Comparison of ENCODE assay signal across 8 cellular contexts in genomic region chr17:32503251-32504165, GRCh38. TPM values are rescaled to one million over a fixed set of nuclear protein-coding genes. Genes with fewer than 3 reads are reported as not detected.
DNase-seq lines count a peak whose midpoint lies in the region; ATAC-seq and TF ChIP-seq lines count a peak whose summit lies in the region.

No MANE protein-coding gene starts in this region.

- no peaks in the 10 kb centered on the region for H3K36me3 Mint-ChIP-seq in activated CD4-positive, alpha-beta memory T cell treated with anti-CD3 and anti-CD28 coated beads, Interleukin-2, amount 10 ng/mL, durations not matched to agents 7 days and 5 days (ENCODE audit: low read depth)
- H3K36me3 Mint-ChIP-seq in naive thymus-derived CD4-positive, alpha-beta T cell, result peaks cover 0 to 6% (median 0%) of the 10 kb centered on the region in 5 donors
- peaks cover 44% of the 10 kb centered on the region for H3K36me3 Mint-ChIP-seq in Caco-2 (ENCODE audit: insufficient read depth, unreplicated experiment)

- TF ChIP-seq CTCF in Caco-2 (IDR thresholded peaks at IDR 0.05; ENCODE audit: insufficient read depth in 1 of 2, low read depth in 1 of 2, low read length in 1 of 2, severe bottlenecking in 1 of 2, unreplicated experiment in 1 of 2), result no peak

- peak overlapping the region; percentile 70 for H3K27ac ChIP-seq in naive thymus-derived CD4-positive, alpha-beta T cell (ENCODE audit: low read depth, low read length)

- no peaks in the 10 kb centered on the region for H3K27me3 Mint-ChIP-seq in activated CD4-positive, alpha-beta memory T cell treated with anti-CD3 and anti-CD28 coated beads, Interleukin-2, amount 10 ng/mL, durations not matched to agents 7 days and 5 days
- H3K27me3 Mint-ChIP-seq in naive thymus-derived CD4-positive, alpha-beta T cell, result no peaks in the 10 kb centered on the region
- H3K27me3 Mint-ChIP-seq in Caco-2 (ENCODE audit: insufficient read depth, unreplicated experiment), result no peaks in the 10 kb centered on the region

- peak; percentile 85 for ATAC-seq in GM18498 (IDR thresholded peaks at IDR 0.05; ENCODE audit: unreplicated experiment)
- ATAC-seq in GM21390 (IDR thresholded peaks at IDR 0.05; ENCODE audit: unreplicated experiment), result peak; percentile 90
- ATAC-seq in HG03521 (IDR thresholded peaks at IDR 0.05; ENCODE audit: unreplicated experiment), result peak; percentile 80
- peak; percentile 94 for ATAC-seq in naive thymus-derived CD4-positive, alpha-beta T cell

- peak overlapping the region; percentile 100 for H3K27ac Mint-ChIP-seq in activated CD4-positive, alpha-beta memory T cell treated with anti-CD3 and anti-CD28 coated beads, Interleukin-2, amount 10 ng/mL, durations not matched to agents 7 days and 5 days
- peak overlapping the region; percentile 93 to 100 (median 98) for H3K27ac Mint-ChIP-seq in naive thymus-derived CD4-positive, alpha-beta T cell
- H3K27ac Mint-ChIP-seq in Caco-2 (ENCODE audit: unreplicated experiment), result no peak overlapping the region

- no peaks in the 10 kb centered on the region for H3K27me3 ChIP-seq in naive thymus-derived CD4-positive, alpha-beta T cell (ENCODE audit: control insufficient read depth in 2 of 2, insufficient read depth in 2 of 2, low read length in 2 of 2)
- no peaks in the 10 kb centered on the region for H3K27me3 ChIP-seq in Caco-2 (replicated peaks; ENCODE audit: control insufficient read depth, insufficient read depth, low read length)

- intact Hi-C loops in naive thymus-derived CD4-positive, alpha-beta T cell (cut with micrococcal nuclease), result loop anchor here (1.0 kb wide), 6 partner anchors 11 to 106 kb away; no protein-coding TSS in a partner anchor
- intact Hi-C loops in Caco-2 (cut with micrococcal nuclease; ENCODE audit: unreplicated experiment), result no loop called here

- H3K36me3 ChIP-seq in naive thymus-derived CD4-positive, alpha-beta T cell (ENCODE audit: control insufficient read depth in 2 of 3, insufficient read depth in 3 of 3, low read length in 3 of 3), result no peaks in the 10 kb centered on the region
- no peaks in the 10 kb centered on the region for H3K36me3 ChIP-seq in Caco-2 (ENCODE audit: control insufficient read depth, insufficient read depth, low read length)

- peak overlapping the region; percentile 59 for H3K4me3 Mint-ChIP-seq in activated CD4-positive, alpha-beta memory T cell treated with anti-CD3 and anti-CD28 coated beads, Interleukin-2, amount 10 ng/mL, durations not matched to agents 7 days and 5 days
- peak overlapping the region; percentile 64 to 83 (median 73) for H3K4me3 Mint-ChIP-seq in naive thymus-derived CD4-positive, alpha-beta T cell
- no peak overlapping the region for H3K4me3 Mint-ChIP-seq in Caco-2 (ENCODE audit: unreplicated experiment)

- BruUV-seq in Caco-2 (replicated peaks; lab: Mats Ljungman, UMichigan), result no TSS peak

- H3K9me3 ChIP-seq in naive thymus-derived CD4-positive, alpha-beta T cell (ENCODE audit: control insufficient read depth in 2 of 3, low read length in 3 of 3), result no peaks in the 10 kb centered on the region
- no peaks in the 10 kb centered on the region for H3K9me3 ChIP-seq in Caco-2

- POLR2A ChIA-PET in activated CD4-positive, alpha-beta memory T cell treated with anti-CD3 and anti-CD28 coated beads, Interleukin-2, amount 10 ng/mL, durations not matched to agents 7 days and 5 days (lab: Charles Lee), result interaction anchor here (1.0 to 2.4 kb wide), 9 partner anchors 8 to 58 kb away, joined by 3 to 21 read pairs (median 5); partner anchors contain the start of genes CDK5R1 and PSMD11
- POLR2A ChIA-PET in naive thymus-derived CD4-positive, alpha-beta T cell (lab: Charles Lee), result interaction anchor here (0.5 to 10.3 kb wide), 6 partner anchors 9 to 484 kb away, joined by 3 to 191 read pairs (median 8); partner anchors contain the start of gene CDK5R1
- POLR2A ChIA-PET in Caco-2 (lab: Charles Lee), result no interaction called here

- peaks cover 42% of the 10 kb centered on the region for H3K4me1 Mint-ChIP-seq in activated CD4-positive, alpha-beta memory T cell treated with anti-CD3 and anti-CD28 coated beads, Interleukin-2, amount 10 ng/mL, durations not matched to agents 7 days and 5 days
- H3K4me1 Mint-ChIP-seq in naive thymus-derived CD4-positive, alpha-beta T cell, result peaks cover 50 to 91% (median 77%) of the 10 kb centered on the region in 7 donors
- no peaks in the 10 kb centered on the region for H3K4me1 Mint-ChIP-seq in Caco-2 (ENCODE audit: low read depth, unreplicated experiment)

- peaks cover 45 to 70% of the 10 kb centered on the region in 2 donors for H3K4me1 ChIP-seq in naive thymus-derived CD4-positive, alpha-beta T cell (ENCODE audit: control insufficient read depth in 2 of 2, insufficient read depth in 2 of 2, low read length in 2 of 2)
- H3K4me1 ChIP-seq in Caco-2, result no peaks in the 10 kb centered on the region

- peak overlapping the region; percentile 36 for H3K4me3 ChIP-seq in naive thymus-derived CD4-positive, alpha-beta T cell (ENCODE audit: low read length)
- H3K4me3 ChIP-seq in Caco-2 (ENCODE audit: low read depth, low read length), result no peak overlapping the region

- CTCF ChIA-PET in activated CD4-positive, alpha-beta memory T cell treated with anti-CD3 and anti-CD28 coated beads, Interleukin-2, amount 10 ng/mL, durations not matched to agents 7 days and 5 days (lab: Charles Lee), result interaction anchor here (0.6 to 1.6 kb wide), 3 partner anchors 13 to 172 kb away, joined by 3 to 4 read pairs (median 3); no protein-coding TSS in a partner anchor
- CTCF ChIA-PET in naive thymus-derived CD4-positive, alpha-beta T cell (lab: Charles Lee), result interaction anchor here (0.9 to 3.5 kb wide), 4 partner anchors 14 to 250 kb away, joined by 3 to 20 read pairs (median 10); no protein-coding TSS in a partner anchor
- CTCF ChIA-PET in Caco-2 (lab: Charles Lee), result no interaction called here

- H3K9me3 Mint-ChIP-seq in activated CD4-positive, alpha-beta memory T cell treated with anti-CD3 and anti-CD28 coated beads, Interleukin-2, amount 10 ng/mL, durations not matched to agents 7 days and 5 days, result no peaks in the 10 kb centered on the region
- peaks cover 0 to 5% (median 0%) of the 10 kb centered on the region in 11 donors for H3K9me3 Mint-ChIP-seq in naive thymus-derived CD4-positive, alpha-beta T cell
- no peaks in the 10 kb centered on the region for H3K9me3 Mint-ChIP-seq in Caco-2 (ENCODE audit: unreplicated experiment)

- peak; percentile 67 for DNase-seq in activated CD4-positive, alpha-beta memory T cell treated with anti-CD3 and anti-CD28 coated beads, Interleukin-2, amount 10 ng/mL, durations not matched to agents 7 days and 5 days
- peak in 8 of 9 donors; percentile 45 to 83 (median 78) for DNase-seq in naive thymus-derived CD4-positive, alpha-beta T cell
- DNase-seq in NCI-H2029 treated with DMSO at 0.1 percent for 48 hours (lab: John Stamatoyannopoulos, UW) (no peak), NCI-H128 (lab: John Stamatoyannopoulos, UW; ENCODE audit: unreplicated experiment) (no peak), Caco-2 (no peak)

RNA-seq across cellular contexts. Expression of gene CDK5R1, which starts 16.7 kb away (rescaled TPM):
- 1 to 10 TPM; 7.4 to 7.9 TPM for total RNA-seq in activated CD4-positive, alpha-beta memory T cell treated with anti-CD3 and anti-CD28 coated beads, Interleukin-2, amount 10 ng/mL, durations not matched to agents 7 days and 5 days
- total RNA-seq in naive thymus-derived CD4-positive, alpha-beta T cell, result 10 to 100 TPM in 3 of 5 experiments, 1 to 10 TPM in 2; 4.9 to 21.2 (median 12.2) TPM
- 1 to 10 TPM; 5.6 to 7.5 TPM for polyA plus RNA-seq in naive thymus-derived CD4-positive, alpha-beta T cell
- total RNA-seq in Caco-2 (2022), result 6.6 and 7.3 TPM in 2 replicates

RNA-seq across cellular contexts. Expression of gene PSMD11, which starts 59.2 kb away (rescaled TPM):
- total RNA-seq in activated CD4-positive, alpha-beta memory T cell treated with anti-CD3 and anti-CD28 coated beads, Interleukin-2, amount 10 ng/mL, durations not matched to agents 7 days and 5 days, result 100 to 1,000 TPM; 105 to 110 TPM
- 100 to 1,000 TPM in 1 of 5 experiments, 10 to 100 TPM in 4; 60.1 to 112 (median 67.5) TPM for total RNA-seq in naive thymus-derived CD4-positive, alpha-beta T cell
- 100 to 1,000 TPM; 102 to 103 TPM for polyA plus RNA-seq in naive thymus-derived CD4-positive, alpha-beta T cell
- total RNA-seq in Caco-2 (2022), result 198 and 208 TPM in 2 replicates

Comparison
In these comparisons a context has a peak if more than half of its experiments do, and no peak if none do; other contexts are left out.
1. DNase-seq: peak in activated CD4-positive, alpha-beta memory T cell treated with anti-CD3 and anti-CD28 coated beads, Interleukin-2, amount 10 ng/mL, durations not matched to agents 7 days and 5 days (single experiment) and naive thymus-derived CD4-positive, alpha-beta T cell (8 of 9); none in NCI-H2029 treated with DMSO at 0.1 percent for 48 hours (single experiment), NCI-H128 (single experiment) and Caco-2 (0 of 2).
2. Peak in every context shown above with its lines, with median percentiles within 50 percentile points of each other: ATAC-seq.